In genomic region chr11:125903753-125904659, GRCh38 we compare ENCODE assay signal across 8 cellular contexts. TPM values are rescaled to one million over a fixed set of nuclear protein-coding genes. Genes with fewer than 3 reads are reported as not detected.
DNase-seq lines count a peak whose midpoint lies in the region; ATAC-seq and TF ChIP-seq lines count a peak whose summit lies in the region.

Gene DDX25, plus strand, starts transcription at chr11:125904508. Its CDS starts 10 bp downstream, at chr11:125904518.

- H3K4me3 ChIP-seq in mucosa of rectum (ENCODE audit: low read length in 2 of 2), result peak within 1 kb of the TSS; percentile 93 to 100

- H3K27ac Mint-ChIP-seq in T-helper 1 cell treated with Interleukin-12 subunit alpha and Interleukin-12 subunit beta and Interleukin-4 antibody, amounts not matched to agents 30 μg/mL and 1 μg/mL, for 36 hours, result peak within 1 kb of the TSS; percentile 85
- peak within 1 kb of the TSS; percentile 87 for H3K27ac Mint-ChIP-seq in type B pancreatic cell

- H3K4me1 Mint-ChIP-seq in T-helper 1 cell treated with Interleukin-12 subunit alpha and Interleukin-12 subunit beta and Interleukin-4 antibody, amounts not matched to agents 30 μg/mL and 1 μg/mL, for 36 hours (ENCODE audit: low read depth), result peaks cover 29% of the 10 kb centered on the region
- peaks cover 20% of the 10 kb centered on the region for H3K4me1 Mint-ChIP-seq in type B pancreatic cell (ENCODE audit: unreplicated experiment)

- no peak within 1 kb of the TSS for H3K27ac ChIP-seq in mucosa of rectum (ENCODE audit: low read depth in 2 of 2, low read length in 2 of 2)

- peaks cover 39% of the 10 kb centered on the region for H3K27me3 Mint-ChIP-seq in T-helper 1 cell treated with Interleukin-12 subunit alpha and Interleukin-12 subunit beta and Interleukin-4 antibody, amounts not matched to agents 30 μg/mL and 1 μg/mL, for 36 hours (ENCODE audit: low read depth)
- H3K27me3 Mint-ChIP-seq in type B pancreatic cell, result peaks cover 34% of the 10 kb centered on the region

- DNase-seq in NCI-H524 (lab: John Stamatoyannopoulos, UW) (peak; percentile 32 to 40), NCI-H524 treated with DMSO at 0.1 percent for 48 hours (lab: John Stamatoyannopoulos, UW) (no peak), type B pancreatic cell (ENCODE audit: extremely low spot score, unreplicated experiment) (peak; percentile 76)
- DNase-seq in effector CD8-positive, alpha-beta T cell (lab: John Stamatoyannopoulos, UW), result peak; percentile 15

- H3K36me3 ChIP-seq in mucosa of rectum (ENCODE audit: control insufficient read depth in 2 of 2, insufficient read depth in 2 of 2, low read length in 2 of 2), result peaks cover 0 to 9% of the 10 kb centered on the region in 2 donors

- no peaks in the 10 kb centered on the region for H3K9me3 Mint-ChIP-seq in T-helper 1 cell treated with Interleukin-12 subunit alpha and Interleukin-12 subunit beta and Interleukin-4 antibody, amounts not matched to agents 30 μg/mL and 1 μg/mL, for 36 hours
- H3K9me3 Mint-ChIP-seq in type B pancreatic cell, result no peaks in the 10 kb centered on the region

- peaks cover 18% of the 10 kb centered on the region for H3K36me3 Mint-ChIP-seq in T-helper 1 cell treated with Interleukin-12 subunit alpha and Interleukin-12 subunit beta and Interleukin-4 antibody, amounts not matched to agents 30 μg/mL and 1 μg/mL, for 36 hours (ENCODE audit: low read depth)
- H3K36me3 Mint-ChIP-seq in type B pancreatic cell, result peaks cover 5% of the 10 kb centered on the region

- H3K9ac ChIP-seq in mucosa of rectum (ENCODE audit: low read depth in 1 of 2, low read length in 2 of 2), result no peak within 1 kb of the TSS

- H3K4me3 Mint-ChIP-seq in T-helper 1 cell treated with Interleukin-12 subunit alpha and Interleukin-12 subunit beta and Interleukin-4 antibody, amounts not matched to agents 30 μg/mL and 1 μg/mL, for 36 hours, result peak within 1 kb of the TSS; percentile 93
- H3K4me3 Mint-ChIP-seq in type B pancreatic cell, result peak within 1 kb of the TSS; percentile 98

- H3K4me1 ChIP-seq in mucosa of rectum (ENCODE audit: control insufficient read depth in 2 of 2, insufficient read depth in 2 of 2, low read length in 2 of 2), result peaks cover 11% of the 10 kb centered on the region in 2 donors

- ATAC-seq in HG03135 (IDR thresholded peaks at IDR 0.05; ENCODE audit: unreplicated experiment), result no peak
- no peak for ATAC-seq in HG03097 (IDR thresholded peaks at IDR 0.05; ENCODE audit: low FRiP score, unreplicated experiment)

- no peak for TF ChIP-seq CTCF in type B pancreatic cell (conservative IDR thresholded peaks at IDR 0.05)

- peaks cover 7 to 9% of the 10 kb centered on the region in 2 donors for H3K27me3 ChIP-seq in mucosa of rectum (ENCODE audit: control insufficient read depth in 2 of 2, insufficient read depth in 2 of 2, low read length in 2 of 2)

- no peaks in the 10 kb centered on the region for H3K9me3 ChIP-seq in mucosa of rectum (ENCODE audit: control insufficient read depth in 2 of 2, low read length in 2 of 2)

RNA-seq across cellular contexts. Expression of gene DDX25, which starts in this region (rescaled TPM):
- 0.79 and 1.8 TPM in 2 replicates for total RNA-seq in type B pancreatic cell (ENCODE audit: low replicate concordance)
